ENCODE assay signal across 10 cellular contexts in genomic region chr6:34514593-34515472, GRCh38. TPM values are rescaled to one million over a fixed set of nuclear protein-coding genes. Genes with fewer than 3 reads are reported as not detected.
DNase-seq lines count a peak whose midpoint lies in the region; ATAC-seq, FAIRE-seq and TF ChIP-seq lines count a peak whose summit lies in the region.
"Had no signal": no experiment of that assay in that cellular context is flagged by ENCODE, and none has a peak within 500 bp of the region (broad histone marks: within the 10 kb centered on the region; RNA-seq: fewer than 3 reads in every experiment).

No MANE protein-coding gene starts in this region.

- H2BK5ac ChIP-seq in trophoblast cell (ENCODE audit: low read depth, low read length, poor library complexity): no peak overlapping the region

- H3K9me3 Mint-ChIP-seq in activated naive CD8-positive, alpha-beta T cell treated with anti-CD3 and anti-CD28 coated beads, Interleukin-2, amount 50 U/mL, for 24 hours: peaks cover 7% of the 10 kb centered on the region
- no peaks in the 10 kb centered on the region for H3K9me3 Mint-ChIP-seq in activated T-helper 1 cell treated with anti-CD3 and anti-CD28 coated beads, Interleukin-12 subunit alpha, Interleukin-12 subunit beta, Interleukin-2, Interleukin-4 antibody, amounts not matched to agents 30 ng/mL and 10 ng/mL and 1 ng/mL, durations not matched to agents 14 hours and 24 hours and 36 hours

- no peak overlapping the region for H4K91ac ChIP-seq in trophoblast cell (ENCODE audit: low read depth, low read length)

- H3K27ac ChIP-seq in left ventricle myocardium inferior (replicated peaks) (no peak overlapping the region), trophoblast cell (ENCODE audit: low read depth, low read length) (no peak overlapping the region), small intestine (ENCODE audit: low read depth in 1 of 2, low read length in 1 of 2) (no peak overlapping the region)

- FAIRE-seq in small intestine (lab: Jason Lieb, UNC) (no peak), H54 (lab: Jason Lieb, UNC) (no peak)

- H4K12ac ChIP-seq in trophoblast cell (ENCODE audit: low read depth, low read length): no peak overlapping the region

- H3K27me3 Mint-ChIP-seq in activated naive CD8-positive, alpha-beta T cell treated with anti-CD3 and anti-CD28 coated beads, Interleukin-2, amount 50 U/mL, for 24 hours: peaks cover 7% of the 10 kb centered on the region
- peaks cover 9% of the 10 kb centered on the region for H3K27me3 Mint-ChIP-seq in activated T-helper 1 cell treated with anti-CD3 and anti-CD28 coated beads, Interleukin-12 subunit alpha, Interleukin-12 subunit beta, Interleukin-2, Interleukin-4 antibody, amounts not matched to agents 30 ng/mL and 10 ng/mL and 1 ng/mL, durations not matched to agents 14 hours and 24 hours and 36 hours (ENCODE audit: insufficient read depth)

- H3K14ac ChIP-seq in trophoblast cell (ENCODE audit: low read length): no peak overlapping the region

- no peaks in the 10 kb centered on the region for H3K36me3 ChIP-seq in HAP-1 (replicated peaks)
- no peaks in the 10 kb centered on the region for H3K36me3 ChIP-seq in left ventricle myocardium inferior
- H3K36me3 ChIP-seq in trophoblast cell (ENCODE audit: control insufficient read depth in 1 of 2, insufficient read depth in 2 of 2, low read length in 2 of 2): no peaks in the 10 kb centered on the region
- no peaks in the 10 kb centered on the region for H3K36me3 ChIP-seq in small intestine (ENCODE audit: control insufficient read depth in 2 of 2, insufficient read depth in 2 of 2, low read length in 2 of 2)

- no peaks in the 10 kb centered on the region for H3K79me1 ChIP-seq in trophoblast cell (ENCODE audit: low read length)

- no peak overlapping the region for H2AFZ ChIP-seq in trophoblast cell (ENCODE audit: insufficient read depth, low read length, poor library complexity)

- H3K23ac ChIP-seq in trophoblast cell (ENCODE audit: low read length): no peak overlapping the region

- ATAC-seq in activated naive CD8-positive, alpha-beta T cell treated with anti-CD3 and anti-CD28 coated beads, Interleukin-2, amount 50 U/mL, for 24 hours: no peak
- ATAC-seq: activated CD4-positive, alpha-beta T cell treated with anti-CD3 and anti-CD28 coated beads for 36 hours had no signal

- H3K4me1 ChIP-seq in HAP-1 (peaks cover 7% of the 10 kb centered on the region; the same call in 1 of the 2 replicates), left ventricle myocardium inferior (no peaks in the 10 kb centered on the region), trophoblast cell (ENCODE audit: control insufficient read depth in 1 of 2, insufficient read depth in 2 of 2, low read length in 2 of 2) (peaks cover 0 to 2% of the 10 kb centered on the region in 2 experiments), small intestine (ENCODE audit: control insufficient read depth in 2 of 2, insufficient read depth in 1 of 2, low read depth in 1 of 2, low read length in 1 of 2) (no peaks in the 10 kb centered on the region)

- H3K4me3 Mint-ChIP-seq in activated naive CD8-positive, alpha-beta T cell treated with anti-CD3 and anti-CD28 coated beads, Interleukin-2, amount 50 U/mL, for 24 hours: no peak overlapping the region
- no peak overlapping the region for H3K4me3 Mint-ChIP-seq in activated T-helper 1 cell treated with anti-CD3 and anti-CD28 coated beads, Interleukin-12 subunit alpha, Interleukin-12 subunit beta, Interleukin-2, Interleukin-4 antibody, amounts not matched to agents 30 ng/mL and 10 ng/mL and 1 ng/mL, durations not matched to agents 14 hours and 24 hours and 36 hours
- H3K4me3 Mint-ChIP-seq: activated CD4-positive, alpha-beta T cell treated with anti-CD3 and anti-CD28 coated beads for 36 hours had no signal

- H3K27ac Mint-ChIP-seq in activated naive CD8-positive, alpha-beta T cell treated with anti-CD3 and anti-CD28 coated beads, Interleukin-2, amount 50 U/mL, for 24 hours: no peak overlapping the region
- no peak overlapping the region for H3K27ac Mint-ChIP-seq in activated T-helper 1 cell treated with anti-CD3 and anti-CD28 coated beads, Interleukin-12 subunit alpha, Interleukin-12 subunit beta, Interleukin-2, Interleukin-4 antibody, amounts not matched to agents 30 ng/mL and 10 ng/mL and 1 ng/mL, durations not matched to agents 14 hours and 24 hours and 36 hours
- H3K27ac Mint-ChIP-seq: activated CD4-positive, alpha-beta T cell treated with anti-CD3 and anti-CD28 coated beads for 36 hours had no signal

- H2AK5ac ChIP-seq in trophoblast cell (ENCODE audit: low read length): no peak overlapping the region

- DNase-seq in HAP-1 (ENCODE audit: low spot score in 2 of 2) (peak; percentile 3 to 54), left ventricle myocardium inferior (peak; percentile 11), trophoblast cell (no peak), small intestine (no peak), H54 (ENCODE audit: insufficient read length, low spot score) (no peak)
- peak; percentile 16 for DNase-seq in activated naive CD8-positive, alpha-beta T cell treated with anti-CD3 and anti-CD28 coated beads, Interleukin-2, amount 50 U/mL, for 24 hours
- no peak for DNase-seq in activated T-helper 1 cell treated with anti-CD3 and anti-CD28 coated beads, Interleukin-12 subunit alpha, Interleukin-12 subunit beta, Interleukin-2, Interleukin-4 antibody, amounts not matched to agents 30 ng/mL and 10 ng/mL and 1 ng/mL, durations not matched to agents 14 hours and 24 hours and 36 hours (ENCODE audit: low spot score)
- no peak for DNase-seq in stimulated activated CD4-positive, alpha-beta T cell treated with anti-CD3 and anti-CD28 coated beads, Interleukin-2, amount 100 ng/mL, for 24 hours
- DNase-seq: activated CD4-positive, alpha-beta T cell treated with anti-CD3 and anti-CD28 coated beads for 36 hours; NCI-H187 had no signal

- no peak for TF ChIP-seq CTCF in left ventricle myocardium inferior (IDR thresholded peaks at IDR 0.05; ENCODE audit: borderline replicate concordance)

- H2BK12ac ChIP-seq in trophoblast cell (ENCODE audit: low read length): no peak overlapping the region

- H3K9me3 ChIP-seq in HAP-1: no peaks in the 10 kb centered on the region
- peaks cover 1% of the 10 kb centered on the region for H3K9me3 ChIP-seq in left ventricle myocardium inferior (replicated peaks)
- no peaks in the 10 kb centered on the region for H3K9me3 ChIP-seq in trophoblast cell (ENCODE audit: insufficient read depth, low read depth, low read length)
- no peaks in the 10 kb centered on the region for H3K9me3 ChIP-seq in small intestine (ENCODE audit: control insufficient read depth, low read depth)

- no peak overlapping the region for H2BK120ac ChIP-seq in trophoblast cell (ENCODE audit: insufficient read depth, low read length, poor library complexity)

- no peaks in the 10 kb centered on the region for H3K79me2 ChIP-seq in trophoblast cell (ENCODE audit: control insufficient read depth, insufficient read depth, low read length, poor library complexity)

- in situ Hi-C loops in HAP-1 (cut with MboI; ENCODE audit: low sequenced_read_pairs): no loop called here

- no CpG with 5 or more reads among the region's 34 CpGs for WGBS in trophoblast cell (ENCODE audit: extremely low coverage, insufficient coverage, insufficient read length)
- WGBS in small intestine, 3 donors: 33 to 44% (median 41%) methylated on average over 28 to 34 of the region's 34 CpGs

- no peaks in the 10 kb centered on the region for H3K4me1 Mint-ChIP-seq in activated naive CD8-positive, alpha-beta T cell treated with anti-CD3 and anti-CD28 coated beads, Interleukin-2, amount 50 U/mL, for 24 hours
- H3K4me1 Mint-ChIP-seq in activated T-helper 1 cell treated with anti-CD3 and anti-CD28 coated beads, Interleukin-12 subunit alpha, Interleukin-12 subunit beta, Interleukin-2, Interleukin-4 antibody, amounts not matched to agents 30 ng/mL and 10 ng/mL and 1 ng/mL, durations not matched to agents 14 hours and 24 hours and 36 hours (ENCODE audit: low read depth): no peaks in the 10 kb centered on the region
- H3K4me1 Mint-ChIP-seq: activated CD4-positive, alpha-beta T cell treated with anti-CD3 and anti-CD28 coated beads for 36 hours had no signal

- peaks cover 2% of the 10 kb centered on the region for H3K36me3 Mint-ChIP-seq in activated naive CD8-positive, alpha-beta T cell treated with anti-CD3 and anti-CD28 coated beads, Interleukin-2, amount 50 U/mL, for 24 hours (ENCODE audit: low read depth)
- no peaks in the 10 kb centered on the region for H3K36me3 Mint-ChIP-seq in activated T-helper 1 cell treated with anti-CD3 and anti-CD28 coated beads, Interleukin-12 subunit alpha, Interleukin-12 subunit beta, Interleukin-2, Interleukin-4 antibody, amounts not matched to agents 30 ng/mL and 10 ng/mL and 1 ng/mL, durations not matched to agents 14 hours and 24 hours and 36 hours (ENCODE audit: low read depth)

- no peaks in the 10 kb centered on the region for H3K27me3 ChIP-seq in HAP-1 (ENCODE audit: low read depth)
- H3K27me3 ChIP-seq in left ventricle myocardium inferior (ENCODE audit: low read depth): peaks cover 63% of the 10 kb centered on the region
- H3K27me3 ChIP-seq in trophoblast cell (ENCODE audit: insufficient read depth, low read length): peaks cover 10% of the 10 kb centered on the region
- peaks cover 0 to 5% of the 10 kb centered on the region in 2 donors for H3K27me3 ChIP-seq in small intestine (ENCODE audit: control insufficient read depth in 2 of 2, insufficient read depth in 2 of 2, low read length in 2 of 2)

- TF ChIP-seq POLR2A in H54 (IDR thresholded peaks at IDR 0.05; ENCODE audit: low read depth, low read length): no peak

- no peak overlapping the region for H3K18ac ChIP-seq in trophoblast cell (ENCODE audit: low read length)

- peak overlapping the region; percentile 21 for H3K4me2 ChIP-seq in trophoblast cell (ENCODE audit: low read length)

- no peak overlapping the region for H4K8ac ChIP-seq in trophoblast cell (ENCODE audit: low read depth, low read length)

- intact Hi-C loops in left ventricle myocardium inferior (cut with micrococcal nuclease): no loop called here
- intact Hi-C loops in activated T-helper 1 cell treated with anti-CD3 and anti-CD28 coated beads, Interleukin-12 subunit alpha, Interleukin-12 subunit beta, Interleukin-2, Interleukin-4 antibody, amounts not matched to agents 30 ng/mL and 10 ng/mL and 1 ng/mL, durations not matched to agents 14 hours and 24 hours and 36 hours (cut with micrococcal nuclease): no loop called here

- no peak overlapping the region for H3K9ac ChIP-seq in trophoblast cell (ENCODE audit: low read length)

- H3K4ac ChIP-seq in trophoblast cell (ENCODE audit: low read depth, low read length): no peak overlapping the region

- H3K4me3 ChIP-seq in HAP-1 (no peak overlapping the region), left ventricle myocardium inferior (no peak overlapping the region), trophoblast cell (ENCODE audit: low read depth, low read length) (no peak overlapping the region), small intestine (ENCODE audit: low read depth in 1 of 2, low read length in 2 of 2) (no peak overlapping the region)

RNA-seq across cellular contexts. Expression of gene SPDEF, which starts 41.3 kb away (rescaled TPM):
- total RNA-seq in left ventricle myocardium inferior: 0.11 TPM
- 0.18 and 0.30 TPM in 2 replicates for polyA plus RNA-seq in trophoblast cell (2013)
- not detected in 2 replicates for total RNA-seq in activated T-helper 1 cell treated with anti-CD3 and anti-CD28 coated beads, Interleukin-12 subunit alpha, Interleukin-12 subunit beta, Interleukin-2, Interleukin-4 antibody, amounts not matched to agents 30 ng/mL and 10 ng/mL and 1 ng/mL, durations not matched to agents 14 hours and 24 hours and 36 hours
- 10 to 100 TPM; 10.9 to 20.6 (median 13.0) TPM for polyA plus RNA-seq in small intestine

RNA-seq across cellular contexts. Expression of gene PACSIN1, which starts 49.0 kb away (rescaled TPM):
- 15.2 TPM for total RNA-seq in left ventricle myocardium inferior
- 0.05 and 0.08 TPM in 2 replicates for polyA plus RNA-seq in trophoblast cell (2013)
- total RNA-seq in activated T-helper 1 cell treated with anti-CD3 and anti-CD28 coated beads, Interleukin-12 subunit alpha, Interleukin-12 subunit beta, Interleukin-2, Interleukin-4 antibody, amounts not matched to agents 30 ng/mL and 10 ng/mL and 1 ng/mL, durations not matched to agents 14 hours and 24 hours and 36 hours: not detected in 2 replicates
- polyA plus RNA-seq in small intestine: 1 to 10 TPM in 1 of 3 donors, not detected in 2; 1.6 TPM

Comparison
In these comparisons a context has a peak if more than half of its experiments do, and no peak if none do; other contexts are left out.
1. DNase-seq: peak in HAP-1 (2 of 2), activated naive CD8-positive, alpha-beta T cell treated with anti-CD3 and anti-CD28 coated beads, Interleukin-2, amount 50 U/mL, for 24 hours (single experiment) and left ventricle myocardium inferior (single experiment); none in trophoblast cell (0 of 2), activated T-helper 1 cell treated with anti-CD3 and anti-CD28 coated beads, Interleukin-12 subunit alpha, Interleukin-12 subunit beta, Interleukin-2, Interleukin-4 antibody, amounts not matched to agents 30 ng/mL and 10 ng/mL and 1 ng/mL, durations not matched to agents 14 hours and 24 hours and 36 hours (single experiment), stimulated activated CD4-positive, alpha-beta T cell treated with anti-CD3 and anti-CD28 coated beads, Interleukin-2, amount 100 ng/mL, for 24 hours (0 of 2), small intestine (single experiment) and H54 (single experiment).
2. RNA of gene PACSIN1, which starts 49.0 kb away (total RNA-seq): 15.2 TPM in left ventricle myocardium inferior (single experiment); not detected in activated T-helper 1 cell treated with anti-CD3 and anti-CD28 coated beads, Interleukin-12 subunit alpha, Interleukin-12 subunit beta, Interleukin-2, Interleukin-4 antibody, amounts not matched to agents 30 ng/mL and 10 ng/mL and 1 ng/mL, durations not matched to agents 14 hours and 24 hours and 36 hours; every median in the first group is over 10 times any median in the second.